ENCODE assay signal across 12 cellular contexts in genomic region chrX:116317409-116317808, GRCh38.
DNase-seq lines count a peak whose midpoint lies in the region; ATAC-seq, FAIRE-seq and TF ChIP-seq lines count a peak whose summit lies in the region.
"Had no signal": no experiment of that assay in that cellular context is flagged by ENCODE, and none has a peak within 500 bp of the region (broad histone marks: within the 10 kb centered on the region; RNA-seq: fewer than 3 reads in every experiment).

No MANE protein-coding gene starts in this region.

- no peak overlapping the region for H3K4me2 ChIP-seq in hepatocyte

- FAIRE-seq in small intestine (lab: Jason Lieb, UNC) = no peak

- no peaks in the 10 kb centered on the region for H3K36me3 ChIP-seq in hepatocyte (replicated peaks; ENCODE audit: insufficient read depth, low read depth)
- no peaks in the 10 kb centered on the region for H3K36me3 ChIP-seq in small intestine (ENCODE audit: control insufficient read depth in 2 of 2, insufficient read depth in 2 of 2, low read length in 2 of 2)
- H3K36me3 ChIP-seq in suprapubic skin = no peaks in the 10 kb centered on the region
- H3K36me3 ChIP-seq: tibial nerve had no signal

- no peak overlapping the region for H2AFZ ChIP-seq in hepatocyte

- 41% methylated on average over 3 of the region's 3 CpGs for WGBS in hepatocyte (ENCODE audit: low lambda C conversion rate, missing lambda C conversion rate)
- WGBS in small intestine, 3 donors = 28 to 44% (median 32%) methylated on average over 3 of the region's 3 CpGs
- WGBS in suprapubic skin = 29% methylated on average over 3 of the region's 3 CpGs

- peaks cover 16% of the 10 kb centered on the region for H3K4me1 Mint-ChIP-seq in brain
- H3K4me1 Mint-ChIP-seq: activated naive CD4-positive, alpha-beta T cell treated with anti-CD3 and anti-CD28 coated beads, Interleukin-2, amount 10 ng/mL, durations not matched to agents 7 days and 5 days had no signal

- peak overlapping the region; percentile 36 to 87 (median 68) for H3K27ac Mint-ChIP-seq in brain
- H3K27ac Mint-ChIP-seq: activated naive CD4-positive, alpha-beta T cell treated with anti-CD3 and anti-CD28 coated beads, Interleukin-2, amount 10 ng/mL, durations not matched to agents 7 days and 5 days had no signal

- H3K79me2 ChIP-seq in hepatocyte = no peaks in the 10 kb centered on the region

- H3K4me3 ChIP-seq in hepatocyte = no peak overlapping the region
- no peak overlapping the region for H3K4me3 ChIP-seq in small intestine (ENCODE audit: low read depth in 1 of 2, low read length in 2 of 2)
- H3K4me3 ChIP-seq in suprapubic skin = no peak overlapping the region
- H3K4me3 ChIP-seq: tibial nerve had no signal

- peaks cover 8% of the 10 kb centered on the region for H3K27me3 Mint-ChIP-seq in brain
- H3K27me3 Mint-ChIP-seq: activated naive CD4-positive, alpha-beta T cell treated with anti-CD3 and anti-CD28 coated beads, Interleukin-2, amount 10 ng/mL, durations not matched to agents 7 days and 5 days had no signal

- DNase-seq in NCI-H345 (lab: John Stamatoyannopoulos, UW) (peak; percentile 1), hepatocyte (ENCODE audit: low spot score) (peak; percentile 37), small intestine (peak; percentile 7), suprapubic skin (ENCODE audit: low spot score in 2 of 2) (no peak), GM13976 (ENCODE audit: low spot score) (no peak), NCI-H146 treated with DMSO at 0.1 percent for 48 hours (lab: John Stamatoyannopoulos, UW; ENCODE audit: unreplicated experiment) (no peak)
- DNase-seq: activated CD4-positive, CD25-positive, alpha-beta regulatory T cell; activated naive CD4-positive, alpha-beta T cell treated with anti-CD3 and anti-CD28 coated beads, Interleukin-2, amount 10 ng/mL, durations not matched to agents 7 days and 5 days; stimulated activated CD4-positive, alpha-beta T cell treated with anti-CD3 and anti-CD28 coated beads, Interleukin-2, amount 100 ng/mL, for 48 hours had no signal

- no peak for TF ChIP-seq POLR2A in suprapubic skin (IDR thresholded peaks at IDR 0.05)

- H3K27me3 ChIP-seq in hepatocyte = no peaks in the 10 kb centered on the region
- no peaks in the 10 kb centered on the region for H3K27me3 ChIP-seq in small intestine (ENCODE audit: control insufficient read depth in 2 of 2, insufficient read depth in 2 of 2, low read length in 2 of 2)
- H3K27me3 ChIP-seq in suprapubic skin = no peaks in the 10 kb centered on the region
- H3K27me3 ChIP-seq: tibial nerve had no signal

- TF ChIP-seq CTCF in brain (conservative IDR thresholded peaks at IDR 0.05) (no peak), hepatocyte (IDR thresholded peaks at IDR 0.05; ENCODE audit: poor library complexity) (no peak), suprapubic skin (IDR thresholded peaks at IDR 0.05) (no peak), GM13976 (IDR thresholded peaks at IDR 0.05; ENCODE audit: borderline replicate concordance, control extremely low read depth, extremely low read depth, insufficient read depth, missing control alignments) (no peak)

- H3K4me1 ChIP-seq in hepatocyte (ENCODE audit: insufficient read depth) (no peaks in the 10 kb centered on the region), small intestine (ENCODE audit: control insufficient read depth in 2 of 2, insufficient read depth in 1 of 2, low read depth in 1 of 2, low read length in 1 of 2) (no peaks in the 10 kb centered on the region), suprapubic skin (no peaks in the 10 kb centered on the region)
- H3K4me1 ChIP-seq: tibial nerve had no signal

- H3K9me3 ChIP-seq in hepatocyte (ENCODE audit: low read depth) (no peaks in the 10 kb centered on the region), small intestine (ENCODE audit: control insufficient read depth, low read depth) (no peaks in the 10 kb centered on the region), suprapubic skin (no peaks in the 10 kb centered on the region)
- H3K9me3 ChIP-seq: tibial nerve had no signal

- TF ChIP-seq EP300 in suprapubic skin (IDR thresholded peaks at IDR 0.05) = no peak

- in situ Hi-C loops in GM13976 (cut with MboI; ENCODE audit: low sequenced_read_pairs, unreplicated experiment) = no loop called here

- H3K9me3 Mint-ChIP-seq in brain = peaks cover 0 to 3% (median 2%) of the 10 kb centered on the region in 5 experiments
- H3K9me3 Mint-ChIP-seq: activated naive CD4-positive, alpha-beta T cell treated with anti-CD3 and anti-CD28 coated beads, Interleukin-2, amount 10 ng/mL, durations not matched to agents 7 days and 5 days had no signal

- H3K4me3 Mint-ChIP-seq in brain = no peak overlapping the region
- H3K4me3 Mint-ChIP-seq: activated naive CD4-positive, alpha-beta T cell treated with anti-CD3 and anti-CD28 coated beads, Interleukin-2, amount 10 ng/mL, durations not matched to agents 7 days and 5 days had no signal

- ATAC-seq in HG03460 (IDR thresholded peaks at IDR 0.05; ENCODE audit: unreplicated experiment) = no peak

- H4K20me1 ChIP-seq in hepatocyte (ENCODE audit: insufficient read depth, poor library complexity, severe bottlenecking) = no peaks in the 10 kb centered on the region

- no peaks in the 10 kb centered on the region for H3K36me3 Mint-ChIP-seq in brain
- H3K36me3 Mint-ChIP-seq: activated naive CD4-positive, alpha-beta T cell treated with anti-CD3 and anti-CD28 coated beads, Interleukin-2, amount 10 ng/mL, durations not matched to agents 7 days and 5 days had no signal

- H3K27ac ChIP-seq in hepatocyte (no peak overlapping the region), small intestine (ENCODE audit: low read depth in 1 of 2, low read length in 1 of 2) (no peak overlapping the region), suprapubic skin (no peak overlapping the region)
- H3K27ac ChIP-seq: tibial nerve had no signal

- H3K9me2 ChIP-seq in hepatocyte (replicated peaks; ENCODE audit: insufficient read depth) = no peaks in the 10 kb centered on the region

Comparison
In these comparisons a context has a peak if more than half of its experiments do, and no peak if none do; other contexts are left out.
1. DNase-seq: peak in NCI-H345 (single experiment), hepatocyte (single experiment) and small intestine (single experiment); none in suprapubic skin (0 of 2), GM13976 (single experiment) and NCI-H146 treated with DMSO at 0.1 percent for 48 hours (single experiment).